1 cellular context compared by ENCODE assay signal in the genomic region with DNA sequence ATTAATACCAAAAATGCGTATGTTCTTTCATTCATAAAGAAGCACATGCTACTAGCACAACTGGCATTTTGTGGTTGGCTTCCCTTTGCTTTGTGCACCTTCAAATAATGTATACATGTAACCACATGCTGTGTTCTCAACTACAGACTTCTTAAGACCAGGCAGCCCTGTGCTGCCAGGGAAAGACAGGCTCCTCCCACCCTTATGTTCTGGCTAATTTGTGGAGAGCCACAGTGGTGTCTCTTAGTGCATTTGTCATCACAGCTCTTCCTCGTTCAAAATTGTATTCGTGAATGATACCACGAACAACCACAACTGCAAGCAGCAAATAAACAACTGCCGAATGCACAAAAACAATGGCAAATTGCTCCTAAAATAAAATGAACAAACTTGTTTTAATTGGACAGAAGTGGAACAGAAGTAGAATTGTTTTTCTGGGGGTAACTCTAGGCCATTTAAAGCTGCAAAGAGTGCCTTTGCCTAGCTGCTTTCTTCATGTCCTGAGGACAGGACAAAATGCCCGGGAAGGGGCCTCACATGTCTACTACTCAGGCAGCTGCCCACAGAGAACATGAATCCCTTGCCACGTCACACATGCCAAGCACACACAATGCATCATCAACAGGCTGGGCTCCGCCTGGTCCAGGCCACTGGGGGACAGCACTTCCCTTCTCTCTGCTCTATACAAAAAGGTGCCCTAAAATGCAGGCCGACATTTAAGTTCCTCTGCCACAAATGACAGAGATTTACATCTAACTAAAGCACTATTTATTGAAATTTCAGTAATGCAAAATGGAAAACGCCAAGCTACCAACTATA.
TF ChIP-seq lines count a peak whose summit lies in the region.

No MANE protein-coding gene starts in this region.

TF ChIP-seq in A549, 52 proteins besides CTCF, POLR2A, EP300 and RAD21 (continued from another document):
- TF ChIP-seq, protein P1, sequence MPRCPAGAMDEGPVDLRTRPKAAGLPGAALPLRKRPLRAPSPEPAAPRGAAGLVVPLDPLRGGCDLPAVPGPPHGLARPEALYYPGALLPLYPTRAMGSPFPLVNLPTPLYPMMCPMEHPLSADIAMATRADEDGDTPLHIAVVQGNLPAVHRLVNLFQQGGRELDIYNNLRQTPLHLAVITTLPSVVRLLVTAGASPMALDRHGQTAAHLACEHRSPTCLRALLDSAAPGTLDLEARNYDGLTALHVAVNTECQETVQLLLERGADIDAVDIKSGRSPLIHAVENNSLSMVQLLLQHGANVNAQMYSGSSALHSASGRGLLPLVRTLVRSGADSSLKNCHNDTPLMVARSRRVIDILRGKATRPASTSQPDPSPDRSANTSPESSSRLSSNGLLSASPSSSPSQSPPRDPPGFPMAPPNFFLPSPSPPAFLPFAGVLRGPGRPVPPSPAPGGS (IDR thresholded peaks at IDR 0.05), result no peak
- TF ChIP-seq ZNF302 (CRISPR knock-in tag; IDR thresholded peaks at IDR 0.05), result no peak
- TF ChIP-seq, protein P2, sequence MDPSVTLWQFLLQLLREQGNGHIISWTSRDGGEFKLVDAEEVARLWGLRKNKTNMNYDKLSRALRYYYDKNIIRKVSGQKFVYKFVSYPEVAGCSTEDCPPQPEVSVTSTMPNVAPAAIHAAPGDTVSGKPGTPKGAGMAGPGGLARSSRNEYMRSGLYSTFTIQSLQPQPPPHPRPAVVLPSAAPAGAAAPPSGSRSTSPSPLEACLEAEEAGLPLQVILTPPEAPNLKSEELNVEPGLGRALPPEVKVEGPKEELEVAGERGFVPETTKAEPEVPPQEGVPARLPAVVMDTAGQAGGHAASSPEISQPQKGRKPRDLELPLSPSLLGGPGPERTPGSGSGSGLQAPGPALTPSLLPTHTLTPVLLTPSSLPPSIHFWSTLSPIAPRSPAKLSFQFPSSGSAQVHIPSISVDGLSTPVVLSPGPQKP (IDR thresholded peaks at IDR 0.05; ENCODE audit: low read depth, low read length), result no peak
- no peak for TF ChIP-seq HOXB13 (CRISPR knock-in tag; IDR thresholded peaks at IDR 0.05; ENCODE audit: low read depth)
- no peak for TF ChIP-seq FOSB (CRISPR knock-in tag; IDR thresholded peaks at IDR 0.05)
- TF ChIP-seq MYC (IDR thresholded peaks at IDR 0.05; ENCODE audit: borderline replicate concordance, low read length), result no peak
- TF ChIP-seq TFCP2L1 (CRISPR knock-in tag; IDR thresholded peaks at IDR 0.05), result no peak
- no peak for TF ChIP-seq CHD2 (IDR thresholded peaks at IDR 0.05; ENCODE audit: low read length, partially characterized antibody)
- TF ChIP-seq MAZ (IDR thresholded peaks at IDR 0.05; ENCODE audit: borderline replicate concordance, low read depth, low read length), result no peak
- no peak for TF ChIP-seq FOXS1 (CRISPR knock-in tag; IDR thresholded peaks at IDR 0.05)
- TF ChIP-seq, protein P3, sequence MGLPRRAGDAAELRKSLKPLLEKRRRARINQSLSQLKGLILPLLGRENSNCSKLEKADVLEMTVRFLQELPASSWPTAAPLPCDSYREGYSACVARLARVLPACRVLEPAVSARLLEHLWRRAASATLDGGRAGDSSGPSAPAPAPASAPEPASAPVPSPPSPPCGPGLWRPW (IDR thresholded peaks at IDR 0.05), result no peak
- TF ChIP-seq HDAC2 (IDR thresholded peaks at IDR 0.05), result no peak
- TF ChIP-seq, protein P4, sequence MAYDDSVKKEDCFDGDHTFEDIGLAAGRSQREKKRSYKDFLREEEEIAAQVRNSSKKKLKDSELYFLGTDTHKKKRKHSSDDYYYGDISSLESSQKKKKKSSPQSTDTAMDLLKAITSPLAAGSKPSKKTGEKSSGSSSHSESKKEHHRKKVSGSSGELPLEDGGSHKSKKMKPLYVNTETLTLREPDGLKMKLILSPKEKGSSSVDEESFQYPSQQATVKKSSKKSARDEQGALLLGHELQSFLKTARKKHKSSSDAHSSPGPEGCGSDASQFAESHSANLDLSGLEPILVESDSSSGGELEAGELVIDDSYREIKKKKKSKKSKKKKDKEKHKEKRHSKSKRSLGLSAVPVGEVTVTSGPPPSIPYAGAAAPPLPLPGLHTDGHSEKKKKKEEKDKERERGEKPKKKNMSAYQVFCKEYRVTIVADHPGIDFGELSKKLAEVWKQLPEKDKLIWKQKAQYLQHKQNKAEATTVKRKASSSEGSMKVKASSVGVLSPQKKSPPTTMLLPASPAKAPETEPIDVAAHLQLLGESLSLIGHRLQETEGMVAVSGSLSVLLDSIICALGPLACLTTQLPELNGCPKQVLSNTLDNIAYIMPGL (CRISPR knock-in tag; IDR thresholded peaks at IDR 0.05; ENCODE audit: borderline replicate concordance), result no peak
- no peak for TF ChIP-seq KDM5A (IDR thresholded peaks at IDR 0.05)
- TF ChIP-seq MAFK (IDR thresholded peaks at IDR 0.05; ENCODE audit: partially characterized antibody), result no peak
